Comparison of ENCODE assay signal across 2 cellular contexts in the genomic region with DNA sequence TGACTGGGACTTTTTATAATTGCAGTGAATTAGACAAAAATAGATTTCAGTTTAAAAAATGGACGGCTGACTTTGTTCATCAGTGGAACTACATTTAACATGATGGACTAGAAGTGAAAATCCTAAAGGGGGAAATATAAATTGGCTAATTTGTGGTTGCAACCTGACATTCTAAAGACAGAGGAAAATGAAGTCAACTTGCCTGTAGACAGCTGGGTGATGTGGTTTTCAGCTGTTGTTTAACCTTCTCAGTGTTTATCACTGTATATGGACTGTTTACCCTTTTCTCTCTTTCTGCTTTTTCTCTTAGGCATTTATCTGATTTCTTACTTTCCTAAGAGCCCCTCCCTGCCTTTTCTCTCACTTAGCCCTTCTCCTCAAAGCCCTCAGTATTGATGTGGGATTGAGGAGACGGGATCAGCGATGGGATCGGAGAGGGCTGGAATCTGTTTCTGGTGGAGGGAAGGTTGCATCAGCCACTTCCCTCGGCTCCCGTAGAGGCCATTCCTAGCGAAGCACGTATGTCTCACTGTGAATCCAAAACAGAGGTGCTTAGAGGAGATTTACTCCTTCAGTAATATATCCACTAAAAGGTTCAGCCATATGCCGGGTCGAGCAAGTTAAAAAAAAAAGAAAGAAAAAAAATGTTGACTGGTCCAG.
TF ChIP-seq lines count a peak whose summit lies in the region.

No MANE protein-coding gene starts in this region.

TF ChIP-seq in SK-N-SH, 30 proteins besides CTCF, POLR2A, EP300 and RAD21 (continued from another document):
- TF ChIP-seq REST (IDR thresholded peaks at IDR 0.05; ENCODE audit: low read depth, low read length) (no peak), RCOR1 (IDR thresholded peaks at IDR 0.05; ENCODE audit: low read length) (no peak), TCF12 (IDR thresholded peaks at IDR 0.05) (no peak)
- TF ChIP-seq, protein P1, sequence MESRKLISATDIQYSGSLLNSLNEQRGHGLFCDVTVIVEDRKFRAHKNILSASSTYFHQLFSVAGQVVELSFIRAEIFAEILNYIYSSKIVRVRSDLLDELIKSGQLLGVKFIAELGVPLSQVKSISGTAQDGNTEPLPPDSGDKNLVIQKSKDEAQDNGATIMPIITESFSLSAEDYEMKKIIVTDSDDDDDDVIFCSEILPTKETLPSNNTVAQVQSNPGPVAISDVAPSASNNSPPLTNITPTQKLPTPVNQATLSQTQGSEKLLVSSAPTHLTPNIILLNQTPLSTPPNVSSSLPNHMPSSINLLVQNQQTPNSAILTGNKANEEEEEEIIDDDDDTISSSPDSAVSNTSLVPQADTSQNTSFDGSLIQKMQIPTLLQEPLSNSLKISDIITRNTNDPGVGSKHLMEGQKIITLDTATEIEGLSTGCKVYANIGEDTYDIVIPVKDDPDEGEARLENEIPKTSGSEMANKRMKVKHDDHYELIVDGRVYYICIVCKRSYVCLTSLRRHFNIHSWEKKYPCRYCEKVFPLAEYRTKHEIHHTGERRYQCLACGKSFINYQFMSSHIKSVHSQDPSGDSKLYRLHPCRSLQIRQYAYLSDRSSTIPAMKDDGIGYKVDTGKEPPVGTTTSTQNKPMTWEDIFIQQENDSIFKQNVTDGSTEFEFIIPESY (IDR thresholded peaks at IDR 0.05; ENCODE audit: borderline replicate concordance, low read depth), result no peak

TF ChIP-seq in SK-N-SH treated with all-trans-retinoic acid at 6 μM for 48 hours, 23 proteins besides CTCF, POLR2A, EP300 and RAD21 (continued from another document):
- TF ChIP-seq OSR1 (CRISPR knock-in tag; IDR thresholded peaks at IDR 0.05), result no peak
- no peak for TF ChIP-seq CSDC2 (CRISPR knock-in tag; IDR thresholded peaks at IDR 0.05)
